In genomic region chr3:173153631-173154030, GRCh38 we compare ENCODE assay signal across 34 cellular contexts. TPM values are rescaled to one million over a fixed set of nuclear protein-coding genes. Genes with fewer than 3 reads are reported as not detected.
"Had no signal": no experiment of that assay in that cellular context is flagged by ENCODE, and none has a peak within 500 bp of the region (broad histone marks: within the 10 kb centered on the region; RNA-seq: fewer than 3 reads in every experiment).

No MANE protein-coding gene starts in this region.

- H3K27ac ChIP-seq: ascending aorta, cardiac muscle cell, VCaP had no signal

- FAIRE-seq: bronchial epithelial cell, TTC549 had no signal

- H3K9me3 ChIP-seq: ascending aorta had no signal

- ATAC-seq: activated CD4-positive, alpha-beta T cell treated with anti-CD3 and anti-CD28 coated beads for 36 hours; activated CD4-positive, CD25-positive, alpha-beta regulatory T cell treated with anti-CD3 and anti-CD28 coated beads, Interleukin-2, amount 50 U/mL, for 24 hours; activated CD8-positive, alpha-beta memory T cell treated with anti-CD3 and anti-CD28 coated beads, Interleukin-2, amount 10 ng/mL, durations not matched to agents 7 days and 5 days; activated CD8-positive, alpha-beta T cell treated with anti-CD3 and anti-CD28 coated beads, Interleukin-2, amount 10 ng/mL, durations not matched to agents 7 days and 5 days; activated naive CD8-positive, alpha-beta T cell treated with anti-CD3 and anti-CD28 coated beads, Interleukin-2, amount 50 U/mL, for 24 hours had no signal

- H3K4me3 ChIP-seq: ascending aorta, cardiac muscle cell had no signal

- H3K27me3 ChIP-seq: ascending aorta, cardiac muscle cell had no signal

- H3K36me3 ChIP-seq: ascending aorta, cardiac muscle cell had no signal

- H3K4me1 ChIP-seq: ascending aorta had no signal

- DNase-seq: activated CD4-positive, alpha-beta memory T cell treated with anti-CD3 and anti-CD28 coated beads, Interleukin-2, amount 10 ng/mL, durations not matched to agents 7 days and 5 days; activated CD4-positive, alpha-beta T cell treated with anti-CD3 and anti-CD28 coated beads for 1 hour; activated CD4-positive, alpha-beta T cell treated with anti-CD3 and anti-CD28 coated beads for 36 hours; activated CD4-positive, alpha-beta T cell treated with anti-CD3 and anti-CD28 coated beads for 48 hours; activated CD4-positive, alpha-beta T cell treated with anti-CD3 and anti-CD28 coated beads, Interleukin-2, amount 10 ng/mL, durations not matched to agents 7 days and 5 days; activated CD4-positive, alpha-beta T cell treated with anti-CD3 and anti-CD28 coated beads, Interleukin-2, amount 50 U/mL, for 48 hours; activated CD4-positive, CD25-positive, alpha-beta regulatory T cell; activated CD8-positive, alpha-beta memory T cell treated with anti-CD3 and anti-CD28 coated beads for 24 hours; activated CD8-positive, alpha-beta memory T cell treated with anti-CD3 and anti-CD28 coated beads, Interleukin-2, amount 10 ng/mL, durations not matched to agents 7 days and 5 days; activated CD8-positive, alpha-beta memory T cell treated with anti-CD3 and anti-CD28 coated beads, Interleukin-2, amount 50 U/mL, for 48 hours; activated CD8-positive, alpha-beta T cell treated with anti-CD3 and anti-CD28 coated beads, Interleukin-2, amount 10 ng/mL, durations not matched to agents 7 days and 5 days; activated effector memory CD4-positive, alpha-beta T cell treated with Interleukin-2 at 50 U/mL for 16 hours; activated gamma-delta T cell; activated naive CD4-positive, alpha-beta T cell treated with anti-CD3 and anti-CD28 coated beads, Interleukin-2, amount 10 ng/mL, durations not matched to agents 7 days and 5 days; activated naive CD4-positive, alpha-beta T cell treated with Interleukin-2 at 50 U/mL for 16 hours; activated naive CD8-positive, alpha-beta T cell treated with anti-CD3 and anti-CD28 coated beads, Interleukin-2, amount 10 ng/mL, durations not matched to agents 7 days and 5 days; activated naive CD8-positive, alpha-beta T cell treated with anti-CD3 and anti-CD28 coated beads, Interleukin-2, amount 50 U/mL, for 24 hours; activated T-cell treated with anti-CD3 and anti-CD28 coated beads, Interleukin-2, amount 50 U/mL, for 24 hours; activated T-cell treated with anti-CD3 and anti-CD28 coated beads, Interleukin-2, amount 50 U/mL, for 48 hours; amygdala; anterior cingulate cortex; caudate nucleus; cerebellar nuclear complex; T-helper 2 cell; T-helper 9 cell had no signal

RNA-seq across cellular contexts. Expression of gene SPATA16, which starts 12.6 kb away (rescaled TPM):
- total RNA-seq: activated CD4-positive, alpha-beta memory T cell treated with anti-CD3 and anti-CD28 coated beads, Interleukin-2, amount 10 ng/mL, durations not matched to agents 7 days and 5 days; activated CD4-positive, alpha-beta T cell treated with anti-CD3 and anti-CD28 coated beads for 36 hours; activated CD4-positive, alpha-beta T cell treated with anti-CD3 and anti-CD28 coated beads, Interleukin-2, amount 10 ng/mL, durations not matched to agents 7 days and 5 days; activated CD8-positive, alpha-beta memory T cell treated with anti-CD3 and anti-CD28 coated beads, Interleukin-2, amount 10 ng/mL, durations not matched to agents 7 days and 5 days; activated CD8-positive, alpha-beta T cell treated with anti-CD3 and anti-CD28 coated beads, Interleukin-2, amount 10 ng/mL, durations not matched to agents 7 days and 5 days; activated naive CD8-positive, alpha-beta T cell treated with anti-CD3 and anti-CD28 coated beads, Interleukin-2, amount 10 ng/mL, durations not matched to agents 7 days and 5 days; activated T-helper 2 cell treated with anti-CD3 and anti-CD28 coated beads, Interferon-gamma antibody, Interleukin-2, Interleukin-4, amounts not matched to agents 10 μg/mL and 5 μg/mL and 100 μg/mL, durations not matched to agents 14 hours and 24 hours and 36 hours; ascending aorta; bronchial epithelial cell; cardiac muscle cell; chondrocyte had no signal
- polyA plus RNA-seq: adipose tissue, cardiac muscle cell had no signal
